In the genomic region with DNA sequence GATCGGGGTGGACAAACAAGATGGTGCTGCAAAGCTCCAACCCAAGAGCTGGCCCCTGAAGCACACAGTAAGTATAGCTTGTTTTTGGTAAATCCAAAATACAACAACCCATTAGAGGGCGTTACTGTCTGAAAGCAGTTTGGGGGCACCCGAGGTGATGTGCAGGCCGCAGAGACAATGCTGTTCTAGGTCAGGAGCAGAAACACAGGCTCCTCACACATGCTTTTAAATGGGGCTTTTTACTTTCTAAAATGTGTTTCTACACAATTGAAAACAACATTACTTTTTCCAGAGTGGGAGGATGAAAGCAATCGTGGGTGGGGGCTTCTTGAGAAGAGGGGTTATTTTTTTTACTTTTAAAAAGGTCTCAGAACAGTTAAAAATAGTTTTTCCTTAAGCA, we compare ENCODE assay signal across 1 cellular context.
TF ChIP-seq lines count a peak whose summit lies in the region.

No MANE protein-coding gene starts in this region.

TF ChIP-seq in H1, 55 proteins besides CTCF, POLR2A, EP300 and RAD21 (continued from another document):
- TF ChIP-seq, protein P1, sequence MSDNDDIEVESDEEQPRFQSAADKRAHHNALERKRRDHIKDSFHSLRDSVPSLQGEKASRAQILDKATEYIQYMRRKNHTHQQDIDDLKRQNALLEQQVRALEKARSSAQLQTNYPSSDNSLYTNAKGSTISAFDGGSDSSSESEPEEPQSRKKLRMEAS (IDR thresholded peaks at IDR 0.05): no peak
